Comparison of ENCODE assay signal across 30 cellular contexts in the genomic region with DNA sequence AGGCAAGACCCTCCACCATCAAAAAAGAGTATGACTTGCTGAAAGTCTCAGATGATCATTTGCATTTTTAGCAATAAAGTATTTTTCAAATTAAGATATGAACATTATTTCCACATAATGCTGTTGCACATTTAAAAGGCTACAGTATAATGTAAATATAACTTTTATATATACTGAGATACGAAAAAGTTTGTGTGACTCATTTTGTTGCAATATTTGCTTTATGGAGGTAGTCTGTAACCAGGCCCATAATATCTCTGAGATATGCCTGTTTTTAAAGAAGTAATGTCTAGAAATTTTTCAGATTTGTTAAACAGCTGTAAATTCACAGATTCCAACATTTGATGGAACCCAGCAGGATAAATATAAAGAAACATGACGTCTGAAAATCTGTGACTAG.
DNase-seq lines count a peak whose midpoint lies in the region; ATAC-seq, FAIRE-seq and TF ChIP-seq lines count a peak whose summit lies in the region.
"Had no signal": no experiment of that assay in that cellular context is flagged by ENCODE, and none has a peak within 500 bp of the region (broad histone marks: within the 10 kb centered on the region; RNA-seq: fewer than 3 reads in every experiment).

No MANE protein-coding gene starts in this region.

- POLR2A ChIA-PET in A549 (lab: Yijun Ruan, JAX), result no interaction called here
- POLR2A ChIA-PET in PC-3 (lab: Charles Lee; ENCODE audit: unreplicated experiment), result no interaction called here

- H3K36me3 ChIP-seq in PC-3 (ENCODE audit: low read depth, low read length), result no peaks in the 10 kb centered on the region

- H2AFZ ChIP-seq in PC-3 (ENCODE audit: low read length), result no peak overlapping the region

- CTCF ChIA-PET in A549 (lab: Yijun Ruan, JAX), result no interaction called here
- CTCF ChIA-PET in PC-3 (lab: Charles Lee), result no interaction called here

- TF ChIP-seq EP300 in A549 (IDR thresholded peaks at IDR 0.05), result no peak

- H3K9me3 ChIP-seq in A549 (no peaks in the 10 kb centered on the region), PC-3 (ENCODE audit: low read length) (no peaks in the 10 kb centered on the region)
- H3K9me3 ChIP-seq: BE2C, Caco-2 had no signal

- BruUV-seq in PC-3 (replicated peaks; lab: Mats Ljungman, UMichigan), result no TSS peak

- no peak for ATAC-seq in A549
- peak; percentile 95 for ATAC-seq in PC-3
- ATAC-seq: CD8-positive, alpha-beta T cell had no signal

- TF ChIP-seq CTCF in A549 (IDR thresholded peaks at IDR 0.05), result no peak
- no peak for TF ChIP-seq CTCF in PC-3 (conservative IDR thresholded peaks at IDR 0.05; ENCODE audit: low read depth, low read length)

- H3K79me2 ChIP-seq in PC-3 (ENCODE audit: low read length), result no peaks in the 10 kb centered on the region

- DNase-seq in A549 (ENCODE audit: low read depth in 1 of 2, low spot score in 1 of 2) (no peak), PC-3 (peak; percentile 55), DMS153 treated with DMSO at 0.1 percent for 48 hours (lab: John Stamatoyannopoulos, UW; ENCODE audit: unreplicated experiment) (no peak), ureter (ENCODE audit: low spot score) (no peak)
- DNase-seq: 8988T; ACHN; AML-193; BE2C; C1 segment of cervical spinal cord; Caco-2; Calu3; CD4-positive, alpha-beta memory T cell; CD4-positive, alpha-beta T cell; CD4-positive, CD25-positive, alpha-beta regulatory T cell; CD8-positive, alpha-beta memory T cell; CD8-positive, alpha-beta T cell; COR-L47; DMS 273 treated with DMSO at 0.1 percent for 48 hours; DMS153; DMS53; DMS79; DMS79 treated with DMSO at 0.1 percent for 48 hours; DND-41; EL had no signal

- H3K4me3 ChIP-seq in A549, result no peak overlapping the region
- H3K4me3 ChIP-seq in PC-3 (ENCODE audit: low read length), result no peak overlapping the region
- H3K4me3 ChIP-seq: BLaER1; BLaER1 treated with 17β-estradiol and CSF1 and Interleukin-3, amounts not matched to agents 10 nM and 100 nM had no signal

- TF ChIP-seq RAD21 in A549 (conservative IDR thresholded peaks at IDR 0.05 in 1 of 2, IDR thresholded peaks at IDR 0.05 in 1 of 2), result no peak

- H3K4me1 ChIP-seq in A549 (peaks cover 7% of the 10 kb centered on the region), PC-3 (ENCODE audit: insufficient read depth, low read length) (peaks cover 16% of the 10 kb centered on the region)
- H3K4me1 ChIP-seq: BE2C; BLaER1; BLaER1 treated with 17β-estradiol and CSF1 and Interleukin-3, amounts not matched to agents 10 nM and 100 nM; Caco-2 had no signal

- FAIRE-seq in A549 (lab: Jason Lieb, UNC), result no peak
- FAIRE-seq: A204.1, D721Med had no signal

- peak overlapping the region; percentile 20; the same call in 2 of the 3 replicates for H3K4me2 ChIP-seq in A549
- H3K4me2 ChIP-seq in PC-3 (ENCODE audit: low read length), result peak overlapping the region; percentile 37
- H3K4me2 ChIP-seq: BLaER1; BLaER1 treated with 17β-estradiol and CSF1 and Interleukin-3, amounts not matched to agents 10 nM and 100 nM had no signal

- TF ChIP-seq POLR2A in A549 (IDR thresholded peaks at IDR 0.05; ENCODE audit: low read length), result no peak

- no peaks in the 10 kb centered on the region for H3K9me2 ChIP-seq in PC-3 (replicated peaks; ENCODE audit: low read length)

- intact Hi-C loops in PC-3 (cut with micrococcal nuclease), result loop anchor here (10.0 kb wide), 1 partner anchor 139 kb away; no protein-coding TSS in a partner anchor

- H3K27me3 ChIP-seq in PC-3 (ENCODE audit: low read length), result no peaks in the 10 kb centered on the region
- H3K27me3 ChIP-seq: BE2C; BLaER1; BLaER1 treated with 17β-estradiol and CSF1 and Interleukin-3, amounts not matched to agents 10 nM and 100 nM had no signal

- H3K9ac ChIP-seq in PC-3 (ENCODE audit: low read length), result no peak overlapping the region
- H3K9ac ChIP-seq: BLaER1; BLaER1 treated with 17β-estradiol and CSF1 and Interleukin-3, amounts not matched to agents 10 nM and 100 nM had no signal

- H4K20me1 ChIP-seq in PC-3 (ENCODE audit: low read length), result no peaks in the 10 kb centered on the region
- H4K20me1 ChIP-seq: BLaER1; BLaER1 treated with 17β-estradiol and CSF1 and Interleukin-3, amounts not matched to agents 10 nM and 100 nM had no signal

- H3K27ac ChIP-seq in A549, result no peak overlapping the region
- H3K27ac ChIP-seq in PC-3 (ENCODE audit: low read length), result no peak overlapping the region
- H3K27ac ChIP-seq: 22Rv1; BLaER1; BLaER1 treated with 17β-estradiol and CSF1 and Interleukin-3, amounts not matched to agents 10 nM and 100 nM; C4-2B had no signal

- WGBS in A549 (ENCODE audit: missing lambda C conversion rate), result 41% methylated on average over 2 of the region's 2 CpGs

- no peaks in the 10 kb centered on the region for H3F3A ChIP-seq in PC-3 (ENCODE audit: low read length, unreplicated experiment)

TF ChIP-seq in A549, 52 proteins besides CTCF, POLR2A, EP300 and RAD21:
- TF ChIP-seq HOXA7 (CRISPR knock-in tag; IDR thresholded peaks at IDR 0.05) (no peak), CBX2 (IDR thresholded peaks at IDR 0.05; ENCODE audit: borderline replicate concordance, low read depth) (no peak), GATA3 (IDR thresholded peaks at IDR 0.05; ENCODE audit: borderline replicate concordance) (no peak), RNF2 (IDR thresholded peaks at IDR 0.05; ENCODE audit: borderline replicate concordance, low read depth) (no peak), HOXB5 (CRISPR knock-in tag; IDR thresholded peaks at IDR 0.05) (no peak), SREBF2 (IDR thresholded peaks at IDR 0.05) (no peak), CHD4 (IDR thresholded peaks at IDR 0.05; ENCODE audit: borderline replicate concordance) (no peak), FOSL2 (IDR thresholded peaks at IDR 0.05) (no peak), FOSL2 (CRISPR knock-in tag; IDR thresholded peaks at IDR 0.05) (no peak), CHD2 (IDR thresholded peaks at IDR 0.05; ENCODE audit: low read length, partially characterized antibody) (no peak), ZNF302 (CRISPR knock-in tag; IDR thresholded peaks at IDR 0.05) (no peak), SMC3 (IDR thresholded peaks at IDR 0.05) (no peak), CEBPB (IDR thresholded peaks at IDR 0.05) (no peak), KDM5A (IDR thresholded peaks at IDR 0.05) (no peak), MAFK (IDR thresholded peaks at IDR 0.05; ENCODE audit: partially characterized antibody) (no peak)
- TF ChIP-seq, protein P1, sequence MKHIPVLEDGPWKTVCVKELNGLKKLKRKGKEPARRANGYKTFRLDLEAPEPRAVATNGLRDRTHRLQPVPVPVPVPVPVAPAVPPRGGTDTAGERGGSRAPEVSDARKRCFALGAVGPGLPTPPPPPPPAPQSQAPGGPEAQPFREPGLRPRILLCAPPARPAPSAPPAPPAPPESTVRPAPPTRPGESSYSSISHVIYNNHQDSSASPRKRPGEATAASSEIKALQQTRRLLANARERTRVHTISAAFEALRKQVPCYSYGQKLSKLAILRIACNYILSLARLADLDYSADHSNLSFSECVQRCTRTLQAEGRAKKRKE (CRISPR knock-in tag; IDR thresholded peaks at IDR 0.05; ENCODE audit: low read depth), result no peak
- TF ChIP-seq, protein P2, sequence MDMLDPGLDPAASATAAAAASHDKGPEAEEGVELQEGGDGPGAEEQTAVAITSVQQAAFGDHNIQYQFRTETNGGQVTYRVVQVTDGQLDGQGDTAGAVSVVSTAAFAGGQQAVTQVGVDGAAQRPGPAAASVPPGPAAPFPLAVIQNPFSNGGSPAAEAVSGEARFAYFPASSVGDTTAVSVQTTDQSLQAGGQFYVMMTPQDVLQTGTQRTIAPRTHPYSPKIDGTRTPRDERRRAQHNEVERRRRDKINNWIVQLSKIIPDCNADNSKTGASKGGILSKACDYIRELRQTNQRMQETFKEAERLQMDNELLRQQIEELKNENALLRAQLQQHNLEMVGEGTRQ (IDR thresholded peaks at IDR 0.05), result no peak
- TF ChIP-seq, protein P3, sequence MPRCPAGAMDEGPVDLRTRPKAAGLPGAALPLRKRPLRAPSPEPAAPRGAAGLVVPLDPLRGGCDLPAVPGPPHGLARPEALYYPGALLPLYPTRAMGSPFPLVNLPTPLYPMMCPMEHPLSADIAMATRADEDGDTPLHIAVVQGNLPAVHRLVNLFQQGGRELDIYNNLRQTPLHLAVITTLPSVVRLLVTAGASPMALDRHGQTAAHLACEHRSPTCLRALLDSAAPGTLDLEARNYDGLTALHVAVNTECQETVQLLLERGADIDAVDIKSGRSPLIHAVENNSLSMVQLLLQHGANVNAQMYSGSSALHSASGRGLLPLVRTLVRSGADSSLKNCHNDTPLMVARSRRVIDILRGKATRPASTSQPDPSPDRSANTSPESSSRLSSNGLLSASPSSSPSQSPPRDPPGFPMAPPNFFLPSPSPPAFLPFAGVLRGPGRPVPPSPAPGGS (IDR thresholded peaks at IDR 0.05), result no peak
- TF ChIP-seq, protein P4, sequence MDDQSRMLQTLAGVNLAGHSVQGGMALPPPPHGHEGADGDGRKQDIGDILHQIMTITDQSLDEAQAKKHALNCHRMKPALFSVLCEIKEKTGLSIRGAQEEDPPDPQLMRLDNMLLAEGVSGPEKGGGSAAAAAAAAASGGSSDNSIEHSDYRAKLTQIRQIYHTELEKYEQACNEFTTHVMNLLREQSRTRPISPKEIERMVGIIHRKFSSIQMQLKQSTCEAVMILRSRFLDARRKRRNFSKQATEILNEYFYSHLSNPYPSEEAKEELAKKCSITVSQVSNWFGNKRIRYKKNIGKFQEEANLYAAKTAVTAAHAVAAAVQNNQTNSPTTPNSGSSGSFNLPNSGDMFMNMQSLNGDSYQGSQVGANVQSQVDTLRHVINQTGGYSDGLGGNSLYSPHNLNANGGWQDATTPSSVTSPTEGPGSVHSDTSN (IDR thresholded peaks at IDR 0.05), result no peak
